8 cellular contexts compared by ENCODE assay signal in genomic region chr14:60736494-60736893, GRCh38. TPM values are rescaled to one million over a fixed set of nuclear protein-coding genes. Genes with fewer than 3 reads are reported as not detected.
DNase-seq lines count a peak whose midpoint lies in the region; TF ChIP-seq lines count a peak whose summit lies in the region.

No MANE protein-coding gene starts in this region.

- peaks cover 5% of the 10 kb centered on the region for H3K27me3 Mint-ChIP-seq in type B pancreatic cell

- CTCF ChIA-PET in SK-N-SH (lab: Yijun Ruan, JAX), result interaction anchor here (0.9 to 1.5 kb wide), 2 partner anchors 12 to 111 kb away, joined by 3 read pairs; no protein-coding TSS in a partner anchor

- 5% methylated on average over 4 of the region's 4 CpGs for WGBS in SK-N-SH (ENCODE audit: low lambda C conversion rate)

- peaks cover 68% of the 10 kb centered on the region for H3K79me2 ChIP-seq in SK-N-SH (ENCODE audit: insufficient read depth)

- H3K4me1 Mint-ChIP-seq in type B pancreatic cell (ENCODE audit: unreplicated experiment), result peaks cover 20% of the 10 kb centered on the region

- peak overlapping the region; percentile 70 for H3K27ac Mint-ChIP-seq in type B pancreatic cell

- POLR2A ChIA-PET in SK-N-SH (lab: Yijun Ruan, JAX), result no interaction called here

- no peak for DNase-seq in left ventricle myocardium inferior
- no peak for DNase-seq in cardiac septum (ENCODE audit: low spot score)
- no peak for DNase-seq in SK-N-SH
- DNase-seq in glomerular visceral epithelial cell (ENCODE audit: extremely low spot score), result peak; percentile 45
- DNase-seq in type B pancreatic cell (ENCODE audit: extremely low spot score, unreplicated experiment), result no peak
- no peak for DNase-seq in stimulated activated CD4-positive, alpha-beta T cell treated with anti-CD3 and anti-CD28 coated beads, Interleukin-4, amount 100 ng/mL, for 4 hours
- DNase-seq in NCI-H2171 treated with DMSO at 0.1 percent for 48 hours (lab: John Stamatoyannopoulos, UW), result no peak
- DNase-seq in globus pallidus (ENCODE audit: low spot score), result no peak

- H3K36me3 Mint-ChIP-seq in type B pancreatic cell, result no peaks in the 10 kb centered on the region

- H3K4me1 ChIP-seq in left ventricle myocardium inferior (peaks cover 40% of the 10 kb centered on the region), SK-N-SH (ENCODE audit: control insufficient read depth in 1 of 2, insufficient read depth in 2 of 2, low read depth in 1 of 2, low read length in 1 of 2) (peaks cover 5 to 8% of the 10 kb centered on the region in 2 experiments; a peak in 3 of 4 replicates)

- peaks cover 11% of the 10 kb centered on the region for H3F3A ChIP-seq in SK-N-SH (replicated peaks; ENCODE audit: insufficient read depth)

- TF ChIP-seq CTCF in left ventricle myocardium inferior (IDR thresholded peaks at IDR 0.05; ENCODE audit: borderline replicate concordance), result no peak
- TF ChIP-seq CTCF in SK-N-SH (IDR thresholded peaks at IDR 0.05), result no peak
- no peak for TF ChIP-seq CTCF in type B pancreatic cell (conservative IDR thresholded peaks at IDR 0.05)

- intact Hi-C loops in left ventricle myocardium inferior (cut with micrococcal nuclease) (no loop called here), cardiac septum (cut with DNase I) (no loop called here)

- H3K36me3 ChIP-seq in left ventricle myocardium inferior (no peaks in the 10 kb centered on the region), SK-N-SH (replicated peaks in 1 of 2; ENCODE audit: control insufficient read depth in 1 of 2, insufficient read depth in 2 of 2, low read length in 1 of 2) (no peaks in the 10 kb centered on the region)

- no peak for TF ChIP-seq EP300 in SK-N-SH (IDR thresholded peaks at IDR 0.05; ENCODE audit: borderline replicate concordance in 1 of 2, low read depth in 1 of 2, low read length in 1 of 2)

- H2AFZ ChIP-seq in SK-N-SH (ENCODE audit: low read depth), result 0 out of 2 replicates have a peak overlapping the region, but pooled peaks have one; percentile 48

- no peaks in the 10 kb centered on the region for H3K9me2 ChIP-seq in SK-N-SH

- no peaks in the 10 kb centered on the region for H3K9me3 Mint-ChIP-seq in type B pancreatic cell

- no peaks in the 10 kb centered on the region for H3K27me3 ChIP-seq in left ventricle myocardium inferior (ENCODE audit: low read depth)
- H3K27me3 ChIP-seq in SK-N-SH (ENCODE audit: insufficient read depth), result no peaks in the 10 kb centered on the region

- no peak overlapping the region for H3K27ac ChIP-seq in left ventricle myocardium inferior (replicated peaks)
- peak overlapping the region; percentile 50 to 69; a peak in 3 of 4 replicates for H3K27ac ChIP-seq in SK-N-SH (ENCODE audit: low read depth in 2 of 2, low read length in 1 of 2)

- peak overlapping the region; percentile 98 for H3K4me3 Mint-ChIP-seq in type B pancreatic cell

- H4K20me1 ChIP-seq in SK-N-SH (ENCODE audit: insufficient read depth), result peaks cover 5% of the 10 kb centered on the region; the same call in 1 of the 2 replicates

- H3K9ac ChIP-seq in SK-N-SH, result peak overlapping the region; percentile 84; the same call in 1 of the 2 replicates

- TF ChIP-seq RAD21 in SK-N-SH (IDR thresholded peaks at IDR 0.05; ENCODE audit: low read length), result no peak

- H3K9me3 ChIP-seq in left ventricle myocardium inferior (replicated peaks) (no peaks in the 10 kb centered on the region), SK-N-SH (no peaks in the 10 kb centered on the region)

- H3K4me2 ChIP-seq in SK-N-SH, result peak overlapping the region; percentile 72

- peak overlapping the region; percentile 94 for H3K4me3 ChIP-seq in left ventricle myocardium inferior
- H3K4me3 ChIP-seq in SK-N-SH (ENCODE audit: low read depth in 2 of 2, low read length in 1 of 2), result peak overlapping the region; percentile 85 to 99; a peak in 3 of 4 replicates

TF ChIP-seq in SK-N-SH, 30 proteins besides CTCF, POLR2A, EP300 and RAD21:
- no peak for TF ChIP-seq MAX (IDR thresholded peaks at IDR 0.05; ENCODE audit: low read depth)
- TF ChIP-seq CHD2 (IDR thresholded peaks at IDR 0.05; ENCODE audit: low read length, partially characterized antibody), result no peak
- no peak for TF ChIP-seq REST (IDR thresholded peaks at IDR 0.05; ENCODE audit: low read depth, low read length)
- no peak for TF ChIP-seq YY1 (IDR thresholded peaks at IDR 0.05; ENCODE audit: low read depth)
- no peak for TF ChIP-seq JUND (IDR thresholded peaks at IDR 0.05)
- TF ChIP-seq SIN3A (IDR thresholded peaks at IDR 0.05; ENCODE audit: borderline replicate concordance, low read depth, low read length), result no peak
- TF ChIP-seq FOSL2 (IDR thresholded peaks at IDR 0.05; ENCODE audit: borderline replicate concordance, low read depth), result no peak
- no peak for TF ChIP-seq ELF1 (IDR thresholded peaks at IDR 0.05)
- TF ChIP-seq MXI1 (IDR thresholded peaks at IDR 0.05; ENCODE audit: low read depth, low read length), result no peak
- TF ChIP-seq RCOR1 (IDR thresholded peaks at IDR 0.05; ENCODE audit: low read length), result no peak
- TF ChIP-seq POLR2AphosphoS5 (IDR thresholded peaks at IDR 0.05; ENCODE audit: low read depth, low read length), result no peak
- TF ChIP-seq GABPA (IDR thresholded peaks at IDR 0.05; ENCODE audit: low read depth), result no peak
- TF ChIP-seq USF2 (IDR thresholded peaks at IDR 0.05; ENCODE audit: borderline replicate concordance, low read depth, low read length), result no peak
- no peak for TF ChIP-seq GATA2 (CRISPR knock-in tag; IDR thresholded peaks at IDR 0.05)
- TF ChIP-seq FOXJ3 (CRISPR knock-in tag; IDR thresholded peaks at IDR 0.05), result no peak
- no peak for TF ChIP-seq RXRA (IDR thresholded peaks at IDR 0.05; ENCODE audit: borderline replicate concordance, low read depth)
- no peak for TF ChIP-seq EZH2phosphoT487 (IDR thresholded peaks at IDR 0.05; ENCODE audit: borderline replicate concordance, low read depth)

RNA-seq across cellular contexts. Expression of gene MNAT1, which starts 1.9 kb away (rescaled TPM):
- total RNA-seq in left ventricle myocardium inferior (28.5 TPM), cardiac septum (29.9 TPM), type B pancreatic cell (ENCODE audit: low replicate concordance) (24.9 and 32.7 TPM in 2 replicates)
- polyA plus RNA-seq in SK-N-SH (2012; rRNA removed), result 38.9 and 46.7 TPM in 2 replicates
- 51.2 and 58.0 TPM in 2 replicates for polyA plus RNA-seq in SK-N-SH (2012; cell fraction: cytosol; rRNA removed)
- 19.0 and 33.0 TPM in 2 replicates for polyA plus RNA-seq in SK-N-SH (2012; cell fraction: nucleus; rRNA removed)

RNA-seq across cellular contexts. Expression of gene SIX4, which starts 12.3 kb away (rescaled TPM):
- total RNA-seq in left ventricle myocardium inferior (1.5 TPM), cardiac septum (1.9 TPM), type B pancreatic cell (ENCODE audit: low replicate concordance) (18.2 and 26.0 TPM in 2 replicates)
- 3.3 and 4.3 TPM in 2 replicates for polyA plus RNA-seq in SK-N-SH (2012; rRNA removed)
- 4.1 TPM in 2 replicates for polyA plus RNA-seq in SK-N-SH (2012; cell fraction: cytosol; rRNA removed)
- 4.2 and 5.9 TPM in 2 replicates for polyA plus RNA-seq in SK-N-SH (2012; cell fraction: nucleus; rRNA removed)
